In the genomic region with DNA sequence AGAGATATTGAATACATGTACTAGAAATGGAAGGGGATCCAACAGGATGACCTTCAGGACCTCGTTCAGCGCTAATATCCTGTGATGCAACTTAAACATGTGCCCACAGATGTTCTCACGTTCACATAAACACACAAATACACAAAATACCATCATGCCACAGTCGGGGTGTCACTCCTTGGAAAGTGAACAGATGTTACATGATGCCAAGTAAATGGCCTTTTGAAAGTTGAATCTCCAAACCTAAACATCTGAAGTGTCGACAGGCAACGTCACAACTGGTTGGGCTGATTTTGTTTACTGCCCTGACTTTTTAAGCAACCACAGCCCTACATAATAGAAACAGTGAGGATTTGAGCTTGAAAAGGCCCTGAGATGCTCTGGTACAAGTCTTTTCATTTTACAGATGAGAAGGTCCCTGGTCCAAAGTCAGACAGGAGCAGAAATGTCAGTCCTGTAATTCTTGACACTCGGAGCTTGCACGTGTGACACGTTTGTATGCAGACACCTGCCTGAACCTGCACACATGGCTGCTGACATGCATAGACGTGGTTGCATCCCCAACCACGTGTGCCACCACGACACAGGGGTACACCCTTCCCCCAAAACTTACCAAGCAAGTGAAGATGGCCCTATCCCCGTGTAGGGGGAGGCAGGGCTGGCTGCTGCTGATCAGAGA, we compare ENCODE assay signal across 16 cellular contexts. TPM values are rescaled to one million over a fixed set of nuclear protein-coding genes. Genes with fewer than 3 reads are reported as not detected.
DNase-seq lines count a peak whose midpoint lies in the region; ATAC-seq, FAIRE-seq and TF ChIP-seq lines count a peak whose summit lies in the region.
"Had no signal": no experiment of that assay in that cellular context is flagged by ENCODE, and none has a peak within 500 bp of the region (broad histone marks: within the 10 kb centered on the region; RNA-seq: fewer than 3 reads in every experiment).

No MANE protein-coding gene starts in this region.

- H3K79me1 ChIP-seq in trophoblast cell (ENCODE audit: low read length), result peaks cover 7% of the 10 kb centered on the region

- H3K79me2 ChIP-seq in OCI-LY3 (ENCODE audit: low read length) (no peaks in the 10 kb centered on the region), trophoblast cell (ENCODE audit: control insufficient read depth, insufficient read depth, low read length, poor library complexity) (peaks cover 2% of the 10 kb centered on the region)

- no peak overlapping the region for H2BK12ac ChIP-seq in trophoblast cell (ENCODE audit: low read length)

- H4K91ac ChIP-seq in trophoblast cell (ENCODE audit: low read depth, low read length), result no peak overlapping the region

- DNase-seq in GM12891 (ENCODE audit: insufficient read length, low spot score), result no peak
- DNase-seq in fibroblast of villous mesenchyme (ENCODE audit: low read depth), result peak; percentile 45
- DNase-seq in trophoblast cell, result no peak
- DNase-seq in NCI-H146 (lab: John Stamatoyannopoulos, UW), result no peak
- no peak for DNase-seq in activated T-cell treated with anti-CD3 and anti-CD28 coated beads, Interleukin-2, amount 50 U/mL, for 24 hours
- DNase-seq: activated CD4-positive, alpha-beta T cell treated with anti-CD3 and anti-CD28 coated beads for 36 hours; activated CD8-positive, alpha-beta memory T cell treated with anti-CD3 and anti-CD28 coated beads, Interleukin-2, amount 10 ng/mL, durations not matched to agents 7 days and 5 days; effector CD8-positive, alpha-beta T cell; NCI-H2107; NCI-H524 treated with DMSO at 0.1 percent for 48 hours; stimulated activated CD4-positive, alpha-beta T cell treated with anti-CD3 and anti-CD28 coated beads, Interleukin-4, amount 100 ng/mL, for 4 hours had no signal

- no peak overlapping the region for H3K4me3 ChIP-seq in OCI-LY3 (ENCODE audit: low read length)
- H3K4me3 ChIP-seq in fibroblast of villous mesenchyme (ENCODE audit: low read depth, low read length), result no peak overlapping the region
- H3K4me3 ChIP-seq in trophoblast cell (ENCODE audit: low read depth, low read length), result no peak overlapping the region

- H3K9me3 ChIP-seq in OCI-LY3 (ENCODE audit: insufficient read depth, low read length), result no peaks in the 10 kb centered on the region
- no peaks in the 10 kb centered on the region for H3K9me3 ChIP-seq in trophoblast cell (ENCODE audit: insufficient read depth, low read depth, low read length)

- H3K4me3 Mint-ChIP-seq in activated T-cell treated with anti-CD3 and anti-CD28 coated beads, Interleukin-2, amount 50 U/mL, for 24 hours, result no peak overlapping the region

- no peak overlapping the region for H3K27ac Mint-ChIP-seq in activated T-cell treated with anti-CD3 and anti-CD28 coated beads, Interleukin-2, amount 50 U/mL, for 24 hours
- H3K27ac Mint-ChIP-seq: activated CD4-positive, alpha-beta T cell treated with anti-CD3 and anti-CD28 coated beads for 36 hours; activated CD8-positive, alpha-beta memory T cell treated with anti-CD3 and anti-CD28 coated beads, Interleukin-2, amount 10 ng/mL, durations not matched to agents 7 days and 5 days had no signal

- no peak overlapping the region for H3K18ac ChIP-seq in trophoblast cell (ENCODE audit: low read length)

- no peaks in the 10 kb centered on the region for H4K20me1 ChIP-seq in OCI-LY3 (ENCODE audit: insufficient read depth, low read length)

- H3K4me1 ChIP-seq in OCI-LY3 (ENCODE audit: low read length) (peaks cover 16% of the 10 kb centered on the region), trophoblast cell (ENCODE audit: control insufficient read depth in 1 of 2, insufficient read depth in 2 of 2, low read length in 2 of 2) (peaks cover 18 to 22% of the 10 kb centered on the region in 2 experiments)

- no peak overlapping the region for H3K23ac ChIP-seq in trophoblast cell (ENCODE audit: low read length)

- H3K4me1 Mint-ChIP-seq in activated T-cell treated with anti-CD3 and anti-CD28 coated beads, Interleukin-2, amount 50 U/mL, for 24 hours (ENCODE audit: low read depth), result peaks cover 19% of the 10 kb centered on the region

- H3K4ac ChIP-seq in trophoblast cell (ENCODE audit: low read depth, low read length), result no peak overlapping the region

- TF ChIP-seq CTCF in OCI-LY3 (IDR thresholded peaks at IDR 0.05; ENCODE audit: low read depth, low read length) (no peak), fibroblast of villous mesenchyme (IDR thresholded peaks at IDR 0.05; ENCODE audit: insufficient read depth, low read depth, low read length) (no peak)

- H3K4me2 ChIP-seq in OCI-LY3 (ENCODE audit: low read length) (peak overlapping the region; percentile 81; the same call in 1 of the 2 replicates), trophoblast cell (ENCODE audit: low read length) (peak overlapping the region; percentile 40)

- H4K12ac ChIP-seq in trophoblast cell (ENCODE audit: low read depth, low read length), result no peak overlapping the region

- no peak overlapping the region for H2BK120ac ChIP-seq in trophoblast cell (ENCODE audit: insufficient read depth, low read length, poor library complexity)

- H3K27me3 ChIP-seq in OCI-LY3 (ENCODE audit: low read depth, low read length), result no peaks in the 10 kb centered on the region
- H3K27me3 ChIP-seq in trophoblast cell (ENCODE audit: insufficient read depth, low read length), result no peaks in the 10 kb centered on the region

- no peak overlapping the region for H3K9ac ChIP-seq in OCI-LY3 (ENCODE audit: low read length)
- no peak overlapping the region for H3K9ac ChIP-seq in trophoblast cell (ENCODE audit: low read length)

- H3K14ac ChIP-seq in trophoblast cell (ENCODE audit: low read length), result no peak overlapping the region

- H2AFZ ChIP-seq in OCI-LY3 (ENCODE audit: low read depth, low read length) (no peak overlapping the region), trophoblast cell (ENCODE audit: insufficient read depth, low read length, poor library complexity) (no peak overlapping the region)

- no peak overlapping the region for H2BK5ac ChIP-seq in trophoblast cell (ENCODE audit: low read depth, low read length, poor library complexity)

- H3K36me3 ChIP-seq in OCI-LY3 (replicated peaks; ENCODE audit: low read depth, low read length) (no peaks in the 10 kb centered on the region), trophoblast cell (ENCODE audit: control insufficient read depth in 1 of 2, insufficient read depth in 2 of 2, low read length in 2 of 2) (no peaks in the 10 kb centered on the region)

- WGBS in trophoblast cell (ENCODE audit: extremely low coverage, insufficient coverage, insufficient read length), result no CpG with 5 or more reads among the region's 13 CpGs

- FAIRE-seq in GM12891 (lab: Jason Lieb, UNC), result peak; percentile 92
- FAIRE-seq: TTC549 had no signal

- ATAC-seq in HG02642 (IDR thresholded peaks at IDR 0.05; ENCODE audit: poor library complexity, unreplicated experiment) (no peak), GM19023 (IDR thresholded peaks at IDR 0.05; ENCODE audit: unreplicated experiment) (no peak)
- ATAC-seq: activated CD4-positive, alpha-beta T cell treated with anti-CD3 and anti-CD28 coated beads for 36 hours; activated CD8-positive, alpha-beta memory T cell treated with anti-CD3 and anti-CD28 coated beads, Interleukin-2, amount 10 ng/mL, durations not matched to agents 7 days and 5 days; Right ventricle myocardium inferior had no signal

- no peaks in the 10 kb centered on the region for H3K9me3 Mint-ChIP-seq in activated T-cell treated with anti-CD3 and anti-CD28 coated beads, Interleukin-2, amount 50 U/mL, for 24 hours

- no peaks in the 10 kb centered on the region for H3K36me3 Mint-ChIP-seq in activated T-cell treated with anti-CD3 and anti-CD28 coated beads, Interleukin-2, amount 50 U/mL, for 24 hours (ENCODE audit: low read depth)
- H3K36me3 Mint-ChIP-seq: activated CD8-positive, alpha-beta memory T cell treated with anti-CD3 and anti-CD28 coated beads, Interleukin-2, amount 10 ng/mL, durations not matched to agents 7 days and 5 days had no signal

- H4K8ac ChIP-seq in trophoblast cell (ENCODE audit: low read depth, low read length), result no peak overlapping the region

- H2AK5ac ChIP-seq in trophoblast cell (ENCODE audit: low read length), result no peak overlapping the region

- peaks cover 13% of the 10 kb centered on the region for H3K27me3 Mint-ChIP-seq in activated T-cell treated with anti-CD3 and anti-CD28 coated beads, Interleukin-2, amount 50 U/mL, for 24 hours
- H3K27me3 Mint-ChIP-seq: activated CD4-positive, alpha-beta T cell treated with anti-CD3 and anti-CD28 coated beads for 36 hours had no signal

- no peak for TF ChIP-seq POLR2A in GM12891 (IDR thresholded peaks at IDR 0.05; ENCODE audit: low read depth, low read length)

- no peak overlapping the region for H3K27ac ChIP-seq in OCI-LY3 (ENCODE audit: low read length)
- no peak overlapping the region for H3K27ac ChIP-seq in trophoblast cell (ENCODE audit: low read depth, low read length)

TF ChIP-seq in GM12891, 5 proteins besides CTCF, POLR2A, EP300 and RAD21:
- no peak for TF ChIP-seq TAF1 (IDR thresholded peaks at IDR 0.05; ENCODE audit: low read depth, low read length)
- no peak for TF ChIP-seq POU2F2 (IDR thresholded peaks at IDR 0.05; ENCODE audit: low read depth, low read length)
- no peak for TF ChIP-seq PAX5 (IDR thresholded peaks at IDR 0.05; ENCODE audit: insufficient read depth, low read length, severe bottlenecking)
- TF ChIP-seq POLR2AphosphoS5 (IDR thresholded peaks at IDR 0.05; ENCODE audit: low read depth, low read length), result no peak
- no peak for TF ChIP-seq SPI1 (IDR thresholded peaks at IDR 0.05; ENCODE audit: low read depth, low read length)

RNA-seq across cellular contexts. Expression of gene BCORL1, which starts 23.5 kb away (rescaled TPM):
- 1.8 TPM for polyA plus RNA-seq in GM12891 (2012; ENCODE audit: low read depth, missing spikeins)
- 1.3 and 2.6 TPM in 2 replicates for total RNA-seq in fibroblast of villous mesenchyme
- 26.2 and 26.3 TPM in 2 replicates for polyA plus RNA-seq in trophoblast cell (2013)

RNA-seq across cellular contexts. Expression of gene UTP14A, which starts 53.0 kb away (rescaled TPM):
- 22.1 TPM for polyA plus RNA-seq in GM12891 (2012; ENCODE audit: low read depth, missing spikeins)
- 16.1 and 16.4 TPM in 2 replicates for total RNA-seq in fibroblast of villous mesenchyme
- 16.0 and 16.8 TPM in 2 replicates for polyA plus RNA-seq in trophoblast cell (2013)
